Comparison of ENCODE assay signal across 2 cellular contexts in the genomic region with DNA sequence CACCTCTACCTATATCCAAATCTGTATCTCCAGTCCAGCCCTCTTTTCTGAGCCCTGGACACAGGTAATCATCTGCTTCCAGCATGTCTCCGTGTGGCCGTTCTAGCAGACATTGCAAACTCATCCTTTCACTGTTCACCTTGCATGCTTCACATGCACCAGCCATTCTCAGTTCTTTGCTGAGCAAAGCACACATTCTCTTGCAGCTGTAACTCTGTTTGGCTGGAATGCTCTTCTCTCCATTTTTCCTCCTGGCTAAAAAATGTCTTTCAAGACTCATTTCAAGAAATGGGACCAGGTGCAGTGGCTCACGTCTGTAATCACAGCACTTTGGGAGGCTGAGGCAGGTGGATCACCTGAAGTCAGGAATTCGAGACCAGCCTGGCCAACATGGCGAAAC.
TF ChIP-seq lines count a peak whose summit lies in the region.

No MANE protein-coding gene starts in this region.

TF ChIP-seq in A549, 52 proteins besides CTCF, POLR2A, EP300 and RAD21:
- TF ChIP-seq HEYL (CRISPR knock-in tag; IDR thresholded peaks at IDR 0.05) (no peak), HDAC2 (IDR thresholded peaks at IDR 0.05) (no peak), NFE2L2 (conservative IDR thresholded peaks at IDR 0.05; ENCODE audit: low read length) (no peak), TFCP2L1 (CRISPR knock-in tag; IDR thresholded peaks at IDR 0.05) (no peak), CEBPB (IDR thresholded peaks at IDR 0.05) (no peak), JUNB (IDR thresholded peaks at IDR 0.05) (no peak), ATOH8 (CRISPR knock-in tag; IDR thresholded peaks at IDR 0.05; ENCODE audit: low read depth) (no peak), CHD4 (IDR thresholded peaks at IDR 0.05; ENCODE audit: borderline replicate concordance) (no peak), POLR2AphosphoS2 (conservative IDR thresholded peaks at IDR 0.05; ENCODE audit: low read length) (no peak), SREBF2 (IDR thresholded peaks at IDR 0.05) (no peak), KDM1A (IDR thresholded peaks at IDR 0.05; ENCODE audit: low read depth) (no peak), NR3C1 (IDR thresholded peaks at IDR 0.05) (no peak), ESRRA (IDR thresholded peaks at IDR 0.05; ENCODE audit: borderline replicate concordance, low read length) (no peak), GATA3 (IDR thresholded peaks at IDR 0.05; ENCODE audit: borderline replicate concordance) (no peak), RNF2 (IDR thresholded peaks at IDR 0.05; ENCODE audit: borderline replicate concordance, low read depth) (no peak), ZSCAN20 (CRISPR knock-in tag; IDR thresholded peaks at IDR 0.05) (no peak)
- TF ChIP-seq, protein P1, sequence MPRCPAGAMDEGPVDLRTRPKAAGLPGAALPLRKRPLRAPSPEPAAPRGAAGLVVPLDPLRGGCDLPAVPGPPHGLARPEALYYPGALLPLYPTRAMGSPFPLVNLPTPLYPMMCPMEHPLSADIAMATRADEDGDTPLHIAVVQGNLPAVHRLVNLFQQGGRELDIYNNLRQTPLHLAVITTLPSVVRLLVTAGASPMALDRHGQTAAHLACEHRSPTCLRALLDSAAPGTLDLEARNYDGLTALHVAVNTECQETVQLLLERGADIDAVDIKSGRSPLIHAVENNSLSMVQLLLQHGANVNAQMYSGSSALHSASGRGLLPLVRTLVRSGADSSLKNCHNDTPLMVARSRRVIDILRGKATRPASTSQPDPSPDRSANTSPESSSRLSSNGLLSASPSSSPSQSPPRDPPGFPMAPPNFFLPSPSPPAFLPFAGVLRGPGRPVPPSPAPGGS (IDR thresholded peaks at IDR 0.05), result no peak

TF ChIP-seq in IMR-90, 13 proteins besides CTCF, POLR2A, EP300 and RAD21:
- TF ChIP-seq CEBPB (IDR thresholded peaks at IDR 0.05; ENCODE audit: low read depth, low read length), result no peak
- no peak for TF ChIP-seq MXI1 (IDR thresholded peaks at IDR 0.05; ENCODE audit: borderline replicate concordance, low read depth, low read length)
- no peak for TF ChIP-seq NFE2L2 (IDR thresholded peaks at IDR 0.05; ENCODE audit: low read depth, low read length)
- no peak for TF ChIP-seq MAFK (IDR thresholded peaks at IDR 0.05; ENCODE audit: low read depth, low read length)
- TF ChIP-seq FOS (IDR thresholded peaks at IDR 0.05; ENCODE audit: low read depth, low read length), result no peak
- TF ChIP-seq SMC3 (IDR thresholded peaks at IDR 0.05; ENCODE audit: low read depth, low read length), result no peak
- no peak for TF ChIP-seq CHD1 (IDR thresholded peaks at IDR 0.05; ENCODE audit: low read depth, low read length)
- no peak for TF ChIP-seq USF2 (IDR thresholded peaks at IDR 0.05; ENCODE audit: low read depth, low read length)
- no peak for TF ChIP-seq BHLHE40 (IDR thresholded peaks at IDR 0.05; ENCODE audit: low read depth, low read length)
- TF ChIP-seq RFX5 (IDR thresholded peaks at IDR 0.05; ENCODE audit: low read depth, low read length), result no peak
- no peak for TF ChIP-seq MAZ (IDR thresholded peaks at IDR 0.05; ENCODE audit: borderline replicate concordance, low read depth, low read length)
- no peak for TF ChIP-seq RCOR1 (IDR thresholded peaks at IDR 0.05; ENCODE audit: insufficient replicate concordance, low read length)
- no peak for TF ChIP-seq ELK1 (IDR thresholded peaks at IDR 0.05; ENCODE audit: borderline replicate concordance, low read depth, low read length)
